23 cellular contexts compared by ENCODE assay signal in the genomic region with DNA sequence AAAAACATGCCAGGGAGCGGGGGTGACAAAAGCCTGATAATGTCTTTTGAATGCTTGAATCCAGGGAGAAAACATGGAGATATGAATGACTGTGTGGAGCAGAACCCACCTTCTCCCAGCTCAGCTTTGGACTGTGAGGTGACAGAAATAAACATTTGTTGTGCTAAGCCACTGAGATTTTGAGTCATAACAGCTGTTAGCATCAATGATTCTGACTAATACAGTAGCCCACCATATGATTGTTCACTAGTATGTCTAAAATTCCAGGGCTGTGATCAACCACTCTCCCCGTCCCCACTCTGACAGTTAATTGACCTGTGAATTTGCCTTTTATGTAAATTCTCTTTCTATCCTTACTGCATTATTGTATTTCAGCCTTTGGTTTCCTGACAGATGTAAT.
"Had no signal": no experiment of that assay in that cellular context is flagged by ENCODE, and none has a peak within 500 bp of the region (broad histone marks: within the 10 kb centered on the region; RNA-seq: fewer than 3 reads in every experiment).

No MANE protein-coding gene starts in this region.

- DNase-seq: activated CD4-positive, alpha-beta T cell treated with anti-CD3 and anti-CD28 coated beads, Interleukin-2, amount 50 U/mL, for 48 hours; activated naive CD4-positive, alpha-beta T cell treated with Interleukin-2 at 50 U/mL for 16 hours; activated naive CD8-positive, alpha-beta T cell treated with anti-CD3 and anti-CD28 coated beads for 36 hours; activated T-cell treated with anti-CD3 and anti-CD28 coated beads, Interleukin-2, amount 50 U/mL, for 48 hours; colonic mucosa; dorsolateral prefrontal cortex; endodermal cell; foreskin fibroblast; kidney; lower lobe of right lung; mesendoderm; mucosa of descending colon; naive thymus-derived CD4-positive, alpha-beta T cell; ovary; stimulated activated CD4-positive, alpha-beta T cell treated with anti-CD3 and anti-CD28 coated beads, Interleukin-4, amount 100 ng/mL, for 24 hours; T-helper 1 cell; tibial artery had no signal

- H2AFZ ChIP-seq: neural progenitor cell had no signal

- H3K27me3 ChIP-seq: colonic mucosa, dorsolateral prefrontal cortex, neural progenitor cell, ovary, right atrium auricular region, tibial artery had no signal

- H3K4me2 ChIP-seq: neural progenitor cell had no signal

- H3K4me3 ChIP-seq: colonic mucosa, dorsolateral prefrontal cortex, lower lobe of right lung, mucosa of descending colon, neural progenitor cell, ovary, prostate gland, right atrium auricular region, tibial artery had no signal

- H3K27ac ChIP-seq: colonic mucosa, dorsolateral prefrontal cortex, epithelial cell of prostate, lower lobe of right lung, neural progenitor cell, ovary, prostate gland, right atrium auricular region, tibial artery had no signal

- H3K4me1 Mint-ChIP-seq: activated naive CD8-positive, alpha-beta T cell treated with anti-CD3 and anti-CD28 coated beads for 36 hours; endodermal cell; naive thymus-derived CD4-positive, alpha-beta T cell; neural progenitor cell had no signal

- H3K9me3 ChIP-seq: colonic mucosa, lower lobe of right lung, mucosa of descending colon, ovary, prostate gland, right atrium auricular region, tibial artery had no signal

- ATAC-seq: left lobe of liver; lower lobe of right lung; mucosa of descending colon; naive thymus-derived CD4-positive, alpha-beta T cell had no signal

- H3K4me3 Mint-ChIP-seq: activated naive CD8-positive, alpha-beta T cell treated with anti-CD3 and anti-CD28 coated beads for 36 hours; endodermal cell; naive thymus-derived CD4-positive, alpha-beta T cell; neural progenitor cell; stimulated activated naive CD8-positive, alpha-beta T cell treated with anti-CD3 and anti-CD28 coated beads, Interleukin-15, Interleukin-2, amounts not matched to agents 100 ng/mL and 50 ng/mL, for 24 hours had no signal

- H3K4me1 ChIP-seq: colonic mucosa, lower lobe of right lung, neural progenitor cell, prostate gland, right atrium auricular region had no signal

- H3K27me3 Mint-ChIP-seq: activated naive CD8-positive, alpha-beta T cell treated with anti-CD3 and anti-CD28 coated beads for 36 hours; naive thymus-derived CD4-positive, alpha-beta T cell; stimulated activated naive CD8-positive, alpha-beta T cell treated with anti-CD3 and anti-CD28 coated beads, Interleukin-15, Interleukin-2, amounts not matched to agents 100 ng/mL and 50 ng/mL, for 24 hours had no signal

- H3K27ac Mint-ChIP-seq: activated naive CD8-positive, alpha-beta T cell treated with anti-CD3 and anti-CD28 coated beads for 36 hours; endodermal cell; neural progenitor cell; stimulated activated naive CD8-positive, alpha-beta T cell treated with anti-CD3 and anti-CD28 coated beads, Interleukin-15, Interleukin-2, amounts not matched to agents 100 ng/mL and 50 ng/mL, for 24 hours had no signal

- H3K36me3 ChIP-seq: colonic mucosa, lower lobe of right lung, neural progenitor cell, ovary, prostate gland, right atrium auricular region, tibial artery had no signal

- H3K9me3 Mint-ChIP-seq: activated naive CD8-positive, alpha-beta T cell treated with anti-CD3 and anti-CD28 coated beads for 36 hours; stimulated activated naive CD8-positive, alpha-beta T cell treated with anti-CD3 and anti-CD28 coated beads, Interleukin-15, Interleukin-2, amounts not matched to agents 100 ng/mL and 50 ng/mL, for 24 hours had no signal
